1 cellular context compared by ENCODE assay signal in genomic region chr15:89326316-89326715, GRCh38.
TF ChIP-seq lines count a peak whose summit lies in the region.

No MANE protein-coding gene starts in this region.

TF ChIP-seq in GM12878, 131 proteins besides CTCF, POLR2A, EP300 and RAD21 (continued from another document):
- TF ChIP-seq, protein P1, sequence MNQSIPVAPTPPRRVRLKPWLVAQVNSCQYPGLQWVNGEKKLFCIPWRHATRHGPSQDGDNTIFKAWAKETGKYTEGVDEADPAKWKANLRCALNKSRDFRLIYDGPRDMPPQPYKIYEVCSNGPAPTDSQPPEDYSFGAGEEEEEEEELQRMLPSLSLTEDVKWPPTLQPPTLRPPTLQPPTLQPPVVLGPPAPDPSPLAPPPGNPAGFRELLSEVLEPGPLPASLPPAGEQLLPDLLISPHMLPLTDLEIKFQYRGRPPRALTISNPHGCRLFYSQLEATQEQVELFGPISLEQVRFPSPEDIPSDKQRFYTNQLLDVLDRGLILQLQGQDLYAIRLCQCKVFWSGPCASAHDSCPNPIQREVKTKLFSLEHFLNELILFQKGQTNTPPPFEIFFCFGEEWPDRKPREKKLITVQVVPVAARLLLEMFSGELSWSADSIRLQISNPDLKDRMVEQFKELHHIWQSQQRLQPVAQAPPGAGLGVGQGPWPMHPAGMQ (IDR thresholded peaks at IDR 0.05; ENCODE audit: borderline replicate concordance): no peak
- no peak for TF ChIP-seq EZH2 (IDR thresholded peaks at IDR 0.05; ENCODE audit: borderline replicate concordance, control insufficient read depth, low read depth, low read length)
- no peak for TF ChIP-seq MYC (IDR thresholded peaks at IDR 0.05; ENCODE audit: insufficient read depth, insufficient read length, insufficient replicate concordance, low read length, severe bottlenecking)
- TF ChIP-seq SPI1 (IDR thresholded peaks at IDR 0.05; ENCODE audit: borderline replicate concordance, insufficient read depth, low read depth, low read length): no peak
- TF ChIP-seq YY1 (IDR thresholded peaks at IDR 0.05; ENCODE audit: low read depth, low read length): no peak
- TF ChIP-seq DPF2 (IDR thresholded peaks at IDR 0.05): no peak
- no peak for TF ChIP-seq RCOR1 (conservative IDR thresholded peaks at IDR 0.05; ENCODE audit: low read depth, low read length)
- no peak for TF ChIP-seq RUNX3 (IDR thresholded peaks at IDR 0.05; ENCODE audit: low read length)
- TF ChIP-seq NFIC (IDR thresholded peaks at IDR 0.05; ENCODE audit: low read depth, low read length): no peak
